Comparison of ENCODE assay signal across 11 cellular contexts in the genomic region with DNA sequence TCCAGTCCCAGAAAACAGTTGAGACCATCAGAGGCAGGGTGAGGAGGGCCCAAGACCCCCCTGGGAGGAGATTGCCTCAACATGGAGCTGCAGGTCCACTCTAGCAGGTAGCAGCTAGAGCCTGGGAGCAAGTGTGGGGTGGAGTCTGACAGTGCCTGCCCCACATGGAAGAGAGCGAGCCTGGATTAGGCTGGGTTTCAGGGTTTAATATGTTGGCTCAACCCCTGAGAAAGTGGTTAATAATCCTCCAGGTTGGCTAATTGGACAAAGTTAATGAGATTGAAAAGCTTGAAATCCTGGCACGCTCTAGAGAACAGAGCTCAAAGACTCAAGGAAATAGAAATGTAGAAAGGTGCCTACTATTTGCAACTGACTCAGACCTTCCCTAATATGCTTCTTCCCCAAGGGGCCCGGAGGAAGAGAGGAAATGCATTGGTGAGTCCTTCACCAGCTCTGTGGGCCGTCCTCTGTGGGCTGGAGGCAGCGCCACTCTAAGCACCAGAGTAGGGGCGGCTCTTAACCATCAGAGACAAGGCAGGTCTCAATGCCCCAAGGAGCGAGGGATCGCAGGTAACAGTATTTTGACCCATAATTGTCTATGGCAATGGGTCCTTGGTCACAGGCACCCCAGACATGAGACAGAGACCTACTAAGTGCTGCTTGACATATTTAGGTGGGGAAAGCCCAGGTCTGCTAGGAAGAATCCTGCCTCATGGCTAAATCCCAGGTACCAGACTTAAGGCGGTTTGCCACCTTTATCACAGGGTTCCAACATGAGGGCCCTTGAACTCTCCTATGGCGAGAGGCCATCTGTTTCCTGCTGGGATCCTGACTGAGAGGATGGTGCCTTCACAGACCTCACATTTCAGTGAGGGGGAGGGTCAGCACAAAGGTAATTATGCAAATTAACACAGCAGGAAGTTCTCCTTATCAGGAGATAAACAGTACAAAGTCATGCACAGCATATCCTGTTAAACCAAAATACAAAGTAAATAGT. TPM values are rescaled to one million over a fixed set of nuclear protein-coding genes. Genes with fewer than 3 reads are reported as not detected.
DNase-seq lines count a peak whose midpoint lies in the region; ATAC-seq and TF ChIP-seq lines count a peak whose summit lies in the region.
"Had no signal": no experiment of that assay in that cellular context is flagged by ENCODE, and none has a peak within 500 bp of the region (broad histone marks: within the 10 kb centered on the region; RNA-seq: fewer than 3 reads in every experiment).

No MANE protein-coding gene starts in this region.

- CTCF ChIA-PET in WTC11 (lab: Charles Lee) = interaction anchor here (0.8 to 1.3 kb wide), 4 partner anchors 124 to 203 kb away, joined by 3 read pairs; no protein-coding TSS in a partner anchor

- peaks cover 4% of the 10 kb centered on the region; the same call in 1 of the 2 replicates for H3K36me3 Mint-ChIP-seq in WTC11

- no peaks in the 10 kb centered on the region for H3K4me1 ChIP-seq in ascending aorta

- intact Hi-C loops in posterior vena cava (cut with DNase I) = no loop called here
- intact Hi-C loops in ascending aorta (cut with DNase I) = no loop called here

- no peaks in the 10 kb centered on the region for H3K9me3 ChIP-seq in ascending aorta

- no peak overlapping the region for H3K27ac ChIP-seq in ascending aorta

- H3K4me3 ChIP-seq in ascending aorta = no peak overlapping the region

- DNase-seq in NCI-H187 (lab: John Stamatoyannopoulos, UW) (peak; percentile 18 to 64), NCI-H187 treated with DMSO at 0.1 percent for 48 hours (lab: John Stamatoyannopoulos, UW) (no peak), NCI-H2029 (lab: John Stamatoyannopoulos, UW) (peak; percentile 83), WTC11 (ENCODE audit: low spot score) (no peak), posterior vena cava (ENCODE audit: low spot score) (peak; percentile 75), ascending aorta (ENCODE audit: low spot score in 2 of 2) (no peak), hepatic stellate cell (ENCODE audit: low spot score) (no peak), activated gamma-delta T cell treated with Interleukin-2 at 50 U/mL for 16 hours (no peak)
- DNase-seq: cortex of kidney, left cardiac atrium, T1000 had no signal

- TF ChIP-seq CTCF in WTC11 (IDR thresholded peaks at IDR 0.05) = no peak
- TF ChIP-seq CTCF in ascending aorta (IDR thresholded peaks at IDR 0.05) = no peak

- no peak overlapping the region; the same call in 1 of the 2 replicates for H3K4me3 Mint-ChIP-seq in WTC11

- no peaks in the 10 kb centered on the region for H3K27me3 ChIP-seq in ascending aorta

- H3K36me3 ChIP-seq in ascending aorta = no peaks in the 10 kb centered on the region

- H3K27me3 Mint-ChIP-seq in WTC11 (ENCODE audit: low read depth) = peaks cover 7% of the 10 kb centered on the region

- peaks cover 22% of the 10 kb centered on the region for H3K9me3 Mint-ChIP-seq in WTC11

- H3K4me1 Mint-ChIP-seq in WTC11 = peaks cover 51% of the 10 kb centered on the region

- POLR2A ChIA-PET in WTC11 (lab: Charles Lee) = interaction anchor here (0.5 kb wide), 1 partner anchor 385 kb away, joined by 4 read pairs; no protein-coding TSS in a partner anchor

- ATAC-seq in WTC11 = peak; percentile 34
- ATAC-seq: left cardiac atrium had no signal

- H3K27ac Mint-ChIP-seq in WTC11 = no peak overlapping the region

TF ChIP-seq in WTC11, 78 proteins besides CTCF, POLR2A, EP300 and RAD21:
- TF ChIP-seq, protein P1, sequence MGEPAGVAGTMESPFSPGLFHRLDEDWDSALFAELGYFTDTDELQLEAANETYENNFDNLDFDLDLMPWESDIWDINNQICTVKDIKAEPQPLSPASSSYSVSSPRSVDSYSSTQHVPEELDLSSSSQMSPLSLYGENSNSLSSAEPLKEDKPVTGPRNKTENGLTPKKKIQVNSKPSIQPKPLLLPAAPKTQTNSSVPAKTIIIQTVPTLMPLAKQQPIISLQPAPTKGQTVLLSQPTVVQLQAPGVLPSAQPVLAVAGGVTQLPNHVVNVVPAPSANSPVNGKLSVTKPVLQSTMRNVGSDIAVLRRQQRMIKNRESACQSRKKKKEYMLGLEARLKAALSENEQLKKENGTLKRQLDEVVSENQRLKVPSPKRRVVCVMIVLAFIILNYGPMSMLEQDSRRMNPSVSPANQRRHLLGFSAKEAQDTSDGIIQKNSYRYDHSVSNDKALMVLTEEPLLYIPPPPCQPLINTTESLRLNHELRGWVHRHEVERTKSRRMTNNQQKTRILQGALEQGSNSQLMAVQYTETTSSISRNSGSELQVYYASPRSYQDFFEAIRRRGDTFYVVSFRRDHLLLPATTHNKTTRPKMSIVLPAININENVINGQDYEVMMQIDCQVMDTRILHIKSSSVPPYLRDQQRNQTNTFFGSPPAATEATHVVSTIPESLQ (CRISPR knock-in tag; IDR thresholded peaks at IDR 0.05) = no peak
- TF ChIP-seq ZNF423 (CRISPR knock-in tag; IDR thresholded peaks at IDR 0.05) (peak; percentile 75), TEAD1 (CRISPR knock-in tag; IDR thresholded peaks at IDR 0.05) (0 out of 2 replicates have a peak, but pooled peaks have one; percentile 21)
- TF ChIP-seq, protein P2, sequence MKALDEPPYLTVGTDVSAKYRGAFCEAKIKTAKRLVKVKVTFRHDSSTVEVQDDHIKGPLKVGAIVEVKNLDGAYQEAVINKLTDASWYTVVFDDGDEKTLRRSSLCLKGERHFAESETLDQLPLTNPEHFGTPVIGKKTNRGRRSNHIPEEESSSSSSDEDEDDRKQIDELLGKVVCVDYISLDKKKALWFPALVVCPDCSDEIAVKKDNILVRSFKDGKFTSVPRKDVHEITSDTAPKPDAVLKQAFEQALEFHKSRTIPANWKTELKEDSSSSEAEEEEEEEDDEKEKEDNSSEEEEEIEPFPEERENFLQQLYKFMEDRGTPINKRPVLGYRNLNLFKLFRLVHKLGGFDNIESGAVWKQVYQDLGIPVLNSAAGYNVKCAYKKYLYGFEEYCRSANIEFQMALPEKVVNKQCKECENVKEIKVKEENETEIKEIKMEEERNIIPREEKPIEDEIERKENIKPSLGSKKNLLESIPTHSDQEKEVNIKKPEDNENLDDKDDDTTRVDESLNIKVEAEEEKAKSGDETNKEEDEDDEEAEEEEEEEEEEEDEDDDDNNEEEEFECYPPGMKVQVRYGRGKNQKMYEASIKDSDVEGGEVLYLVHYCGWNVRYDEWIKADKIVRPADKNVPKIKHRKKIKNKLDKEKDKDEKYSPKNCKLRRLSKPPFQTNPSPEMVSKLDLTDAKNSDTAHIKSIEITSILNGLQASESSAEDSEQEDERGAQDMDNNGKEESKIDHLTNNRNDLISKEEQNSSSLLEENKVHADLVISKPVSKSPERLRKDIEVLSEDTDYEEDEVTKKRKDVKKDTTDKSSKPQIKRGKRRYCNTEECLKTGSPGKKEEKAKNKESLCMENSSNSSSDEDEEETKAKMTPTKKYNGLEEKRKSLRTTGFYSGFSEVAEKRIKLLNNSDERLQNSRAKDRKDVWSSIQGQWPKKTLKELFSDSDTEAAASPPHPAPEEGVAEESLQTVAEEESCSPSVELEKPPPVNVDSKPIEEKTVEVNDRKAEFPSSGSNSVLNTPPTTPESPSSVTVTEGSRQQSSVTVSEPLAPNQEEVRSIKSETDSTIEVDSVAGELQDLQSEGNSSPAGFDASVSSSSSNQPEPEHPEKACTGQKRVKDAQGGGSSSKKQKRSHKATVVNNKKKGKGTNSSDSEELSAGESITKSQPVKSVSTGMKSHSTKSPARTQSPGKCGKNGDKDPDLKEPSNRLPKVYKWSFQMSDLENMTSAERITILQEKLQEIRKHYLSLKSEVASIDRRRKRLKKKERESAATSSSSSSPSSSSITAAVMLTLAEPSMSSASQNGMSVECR (CRISPR knock-in tag; IDR thresholded peaks at IDR 0.05; ENCODE audit: borderline replicate concordance) = no peak

RNA-seq across cellular contexts. Expression of a gene that starts 33.8 kb away (rescaled TPM):
- total RNA-seq in WTC11 (2021) = 0.11 to 0.30 TPM (median 0.16 TPM) in 3 replicates
- total RNA-seq in posterior vena cava = under 1 TPM in 1 of 2 donors, not detected in 1; 0.19 TPM
- not detected for total RNA-seq in ascending aorta
- total RNA-seq: left cardiac atrium had no signal

RNA-seq across cellular contexts. Expression of a gene that starts 51.5 kb away (rescaled TPM):
- 22.7 to 26.3 TPM (median 25.8 TPM) in 3 replicates for total RNA-seq in WTC11 (2021)
- 1 to 10 TPM; 5.2 to 6.0 TPM for total RNA-seq in posterior vena cava
- 8.7 TPM for total RNA-seq in ascending aorta

RNA-seq across cellular contexts. Expression of a gene that starts 58.5 kb away (rescaled TPM):
- total RNA-seq in WTC11 (2021) = 0.09 TPM in 1 of 3 replicates, not detected in the others
- total RNA-seq in posterior vena cava = under 1 TPM; 0.32 to 0.38 TPM
- 0.75 TPM for total RNA-seq in ascending aorta

Comparison
In these comparisons a context has a peak if more than half of its experiments do, and no peak if none do; other contexts are left out.
1. DNase-seq: peak in NCI-H187 (2 of 2), NCI-H2029 (single experiment) and posterior vena cava (single experiment); none in NCI-H187 treated with DMSO at 0.1 percent for 48 hours (single experiment), WTC11 (single experiment), ascending aorta (0 of 2), hepatic stellate cell (single experiment) and activated gamma-delta T cell treated with Interleukin-2 at 50 U/mL for 16 hours (single experiment).